24 cellular contexts compared by ENCODE assay signal in the genomic region with DNA sequence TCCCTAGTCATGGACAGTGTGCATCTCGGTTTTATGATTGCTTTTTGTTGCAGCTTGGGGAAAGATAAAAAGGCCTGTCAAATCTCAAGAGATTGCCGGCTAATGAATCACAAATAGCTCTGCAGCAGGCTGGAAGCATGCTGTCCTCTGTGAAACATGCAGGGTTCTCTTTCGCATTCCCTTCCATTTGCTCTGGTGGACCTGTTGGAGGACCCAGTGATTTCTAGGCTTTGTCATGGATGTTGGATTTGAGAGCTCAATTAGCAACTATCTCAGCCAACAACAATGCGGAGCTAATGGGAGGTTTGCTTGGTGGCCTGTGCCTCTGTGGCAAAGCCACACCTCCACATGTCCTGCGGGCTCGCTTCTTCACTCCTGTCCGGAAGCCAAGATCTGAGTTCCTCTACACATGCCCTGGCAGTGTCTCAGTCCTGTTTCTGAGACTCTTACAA.
A peak's percentile ranks its signal among the peaks of the same experiment; 100 is the strongest.
DNase-seq lines count a peak whose midpoint lies in the region; ATAC-seq and TF ChIP-seq lines count a peak whose summit lies in the region.
"Had no signal": no experiment of that assay in that cellular context is flagged by ENCODE, and none has a peak within 500 bp of the region (broad histone marks: within the 10 kb centered on the region; RNA-seq: fewer than 3 reads in every experiment).

No MANE protein-coding gene starts in this region.

- H3K27ac Mint-ChIP-seq in Calu3 (ENCODE audit: unreplicated experiment): no peak overlapping the region
- H3K27ac Mint-ChIP-seq: activated B cell treated with CpG ODN at 0.5 μM for 24 hours; activated T-helper 1 cell treated with anti-CD3 and anti-CD28 coated beads, Interleukin-12 subunit alpha, Interleukin-12 subunit beta, Interleukin-2, Interleukin-4 antibody, amounts not matched to agents 30 ng/mL and 10 ng/mL and 1 ng/mL, durations not matched to agents 14 hours and 24 hours and 36 hours had no signal

- no peaks in the 10 kb centered on the region for H3K36me3 ChIP-seq in hepatocyte (replicated peaks; ENCODE audit: insufficient read depth, low read depth)
- H3K36me3 ChIP-seq in tibial artery: no peaks in the 10 kb centered on the region
- H3K36me3 ChIP-seq: gastroesophageal sphincter, sigmoid colon had no signal

- no peaks in the 10 kb centered on the region for H3K27me3 ChIP-seq in hepatocyte
- H3K27me3 ChIP-seq in tibial artery: no peaks in the 10 kb centered on the region
- H3K27me3 ChIP-seq: gastroesophageal sphincter, sigmoid colon, testis had no signal

- TF ChIP-seq CTCF in hepatocyte (IDR thresholded peaks at IDR 0.05; ENCODE audit: poor library complexity): no peak
- no peak for TF ChIP-seq CTCF in omental fat pad (IDR thresholded peaks at IDR 0.05)
- TF ChIP-seq CTCF in tibial artery (IDR thresholded peaks at IDR 0.05): no peak
- TF ChIP-seq CTCF in Calu3 (IDR thresholded peaks at IDR 0.05; ENCODE audit: unreplicated experiment): no peak

- peaks cover 6% of the 10 kb centered on the region for H3K9me3 Mint-ChIP-seq in Calu3 (ENCODE audit: low read depth, unreplicated experiment)
- H3K9me3 Mint-ChIP-seq: activated B cell treated with CpG ODN at 0.5 μM for 24 hours had no signal

- H3K4me2 ChIP-seq in hepatocyte: peak overlapping the region; percentile 36
- H3K4me2 ChIP-seq: KMS-11 had no signal

- no peaks in the 10 kb centered on the region for H3K9me2 ChIP-seq in hepatocyte (replicated peaks; ENCODE audit: insufficient read depth)

- DNase-seq in GM04503 (ENCODE audit: low read depth) (peak; percentile 45), amniotic epithelial cell (ENCODE audit: low read depth) (peak; percentile 80), hepatocyte (ENCODE audit: low spot score) (peak; percentile 46), omental fat pad (ENCODE audit: low spot score) (no peak), tibial artery (no peak), Calu3 (no peak), NCI-H446 treated with DMSO at 0.1 percent for 48 hours (lab: John Stamatoyannopoulos, UW) (no peak)
- DNase-seq: activated B cell treated with CpG ODN at 0.5 μM for 24 hours; activated CD8-positive, alpha-beta memory T cell treated with anti-CD3 and anti-CD28 coated beads for 24 hours; AML-193; DMS 273 treated with DMSO at 0.1 percent for 48 hours; NCI-H1105; NCI-H2171 treated with DMSO at 0.1 percent for 48 hours; NK-92 treated with Interleukin-12 subunit alpha and Interleukin-12 subunit beta, amount 100 ng/mL, for 24 hours; nucleus accumbens; sigmoid colon; stimulated activated CD4-positive, alpha-beta T cell treated with anti-CD3 and anti-CD28 coated beads, Interleukin-4, amount 100 ng/mL, for 4 hours; T-helper 2 cell; testis had no signal

- H3K27me3 Mint-ChIP-seq in Calu3 (ENCODE audit: unreplicated experiment): no peaks in the 10 kb centered on the region
- H3K27me3 Mint-ChIP-seq: activated B cell treated with CpG ODN at 0.5 μM for 24 hours had no signal

- 48% methylated on average over 7 of the region's 7 CpGs for WGBS in hepatocyte (ENCODE audit: low lambda C conversion rate, missing lambda C conversion rate)

- no peaks in the 10 kb centered on the region for H3K79me2 ChIP-seq in hepatocyte

- peaks cover 13% of the 10 kb centered on the region for H3K4me1 ChIP-seq in hepatocyte (ENCODE audit: insufficient read depth)
- H3K4me1 ChIP-seq in tibial artery: peaks cover 0 to 4% (median 0%) of the 10 kb centered on the region in 4 donors
- H3K4me1 ChIP-seq: sigmoid colon, testis had no signal

- ATAC-seq in omental fat pad (ENCODE audit: low FRiP score): peak; percentile 72
- no peak for ATAC-seq in GM21528 (IDR thresholded peaks at IDR 0.05; ENCODE audit: low FRiP score, unreplicated experiment)
- ATAC-seq: gastroesophageal sphincter had no signal

- no peak overlapping the region for H3K4me3 Mint-ChIP-seq in Calu3 (ENCODE audit: low read depth, unreplicated experiment)
- H3K4me3 Mint-ChIP-seq: activated B cell treated with CpG ODN at 0.5 μM for 24 hours; activated T-helper 1 cell treated with anti-CD3 and anti-CD28 coated beads, Interleukin-12 subunit alpha, Interleukin-12 subunit beta, Interleukin-2, Interleukin-4 antibody, amounts not matched to agents 30 ng/mL and 10 ng/mL and 1 ng/mL, durations not matched to agents 14 hours and 24 hours and 36 hours had no signal

- no peaks in the 10 kb centered on the region for H3K36me3 Mint-ChIP-seq in Calu3 (ENCODE audit: insufficient read depth, unreplicated experiment)

- no peak overlapping the region for H3K4me3 ChIP-seq in hepatocyte
- H3K4me3 ChIP-seq in tibial artery: no peak overlapping the region
- H3K4me3 ChIP-seq: gastroesophageal sphincter, sigmoid colon, testis had no signal

- BruUV-seq in Calu3 (replicated peaks; lab: Mats Ljungman, UMichigan): no TSS peak

- H3K9me3 ChIP-seq in hepatocyte (ENCODE audit: low read depth) (no peaks in the 10 kb centered on the region), tibial artery (no peaks in the 10 kb centered on the region)
- H3K9me3 ChIP-seq: gastroesophageal sphincter, sigmoid colon, testis had no signal

- CTCF ChIA-PET in Calu3 (lab: Charles Lee): no interaction called here

- peak overlapping the region; percentile 65 for H3K27ac ChIP-seq in hepatocyte
- no peak overlapping the region for H3K27ac ChIP-seq in tibial artery
- H3K27ac ChIP-seq: gastroesophageal sphincter, HL-60, KMS-11, sigmoid colon, testis had no signal

- intact Hi-C loops in tibial artery (cut with DNase I; ENCODE audit: low total_unique reads) (no loop called here), Calu3 (cut with micrococcal nuclease; ENCODE audit: unreplicated experiment) (no loop called here)

- H2AFZ ChIP-seq in hepatocyte: no peak overlapping the region

- H4K20me1 ChIP-seq in hepatocyte (ENCODE audit: insufficient read depth, poor library complexity, severe bottlenecking): no peaks in the 10 kb centered on the region

- no peaks in the 10 kb centered on the region for H3K4me1 Mint-ChIP-seq in Calu3 (ENCODE audit: low read depth, unreplicated experiment)
- H3K4me1 Mint-ChIP-seq: activated B cell treated with CpG ODN at 0.5 μM for 24 hours had no signal

Comparison
In these comparisons a context has a peak if more than half of its experiments do, and no peak if none do; other contexts are left out.
1. DNase-seq: peak in GM04503 (single experiment), amniotic epithelial cell (single experiment) and hepatocyte (single experiment); none in omental fat pad (single experiment), tibial artery (0 of 2), Calu3 (single experiment) and NCI-H446 treated with DMSO at 0.1 percent for 48 hours (single experiment).